In the genomic region with DNA sequence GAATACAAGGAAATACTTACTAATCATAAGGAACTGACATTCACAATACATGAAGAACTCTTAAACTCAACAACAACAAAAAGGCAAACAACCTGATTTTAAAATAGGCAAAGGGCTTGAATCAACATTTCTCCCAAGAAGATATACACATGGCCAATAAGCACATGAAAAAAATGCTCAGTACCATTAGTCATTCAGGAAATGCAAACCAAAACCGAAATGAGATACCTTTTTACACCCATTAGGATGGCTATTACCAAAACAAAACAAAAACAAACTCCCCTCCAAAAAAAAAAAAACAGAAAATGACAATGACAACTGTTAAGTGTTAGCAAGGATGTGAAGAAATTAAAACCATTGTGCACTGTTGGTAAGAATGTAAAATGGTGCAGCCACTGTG, we compare ENCODE assay signal across 13 cellular contexts.
A peak's percentile ranks its signal among the peaks of the same experiment; 100 is the strongest.
DNase-seq lines count a peak whose midpoint lies in the region; ATAC-seq, FAIRE-seq and TF ChIP-seq lines count a peak whose summit lies in the region.
"Had no signal": no experiment of that assay in that cellular context is flagged by ENCODE, and none has a peak within 500 bp of the region (broad histone marks: within the 10 kb centered on the region; RNA-seq: fewer than 3 reads in every experiment).

No MANE protein-coding gene starts in this region.

- CTCF ChIA-PET in GM12878 (lab: Yijun Ruan, JAX) = no interaction called here

- H3K4ac ChIP-seq in mesendoderm (ENCODE audit: low read depth, low read length) = no peak overlapping the region

- intact Hi-C loops in GM12878 (cut with micrococcal nuclease; ENCODE audit: unreplicated experiment) = loop anchor here (10.0 kb wide), 1 partner anchor 156 kb away; no protein-coding TSS in a partner anchor

- H3K4me1 Mint-ChIP-seq in immature natural killer cell = peaks cover 0 to 2% of the 10 kb centered on the region in 2 donors
- H3K4me1 Mint-ChIP-seq: CD4-positive, CD25-positive, alpha-beta regulatory T cell had no signal

- SMC1A ChIA-PET in GM12878 (lab: Charles Lee; ENCODE audit: uncharacterized antibody, unreplicated experiment) = interaction anchor here (1.3 kb wide), 2 partner anchors 60 to 105 kb away, joined by 4 to 7 read pairs; no protein-coding TSS in a partner anchor

- H3K27ac ChIP-seq in GM12878 (ENCODE audit: control insufficient read depth, insufficient read depth) (no peak overlapping the region), mesendoderm (ENCODE audit: low read depth, low read length) (no peak overlapping the region)

- RAD21 ChIA-PET in GM12878 (lab: Charles Lee; ENCODE audit: unreplicated experiment) = interaction anchor here (0.9 kb wide), 1 partner anchor 163 kb away, joined by 3 read pairs; no protein-coding TSS in a partner anchor

- no peaks in the 10 kb centered on the region for H3K36me3 Mint-ChIP-seq in immature natural killer cell
- H3K36me3 Mint-ChIP-seq: CD4-positive, CD25-positive, alpha-beta regulatory T cell had no signal

- no peak overlapping the region for H3K27ac Mint-ChIP-seq in immature natural killer cell
- H3K27ac Mint-ChIP-seq: CD4-positive, CD25-positive, alpha-beta regulatory T cell; T-helper 2 cell treated with Interferon-gamma antibody and Interleukin-4, amounts not matched to agents 5 μg/mL and 100 μg/mL, for 36 hours had no signal

- peaks cover 0 to 2% (median 0%) of the 10 kb centered on the region in 3 donors for H3K27me3 Mint-ChIP-seq in immature natural killer cell (ENCODE audit: low read depth in 3 of 3)
- H3K27me3 Mint-ChIP-seq: CD4-positive, CD25-positive, alpha-beta regulatory T cell had no signal

- no peak overlapping the region for H3K56ac ChIP-seq in mesendoderm (ENCODE audit: low read length)

- DNase-seq in GM12878 (ENCODE audit: low read depth, low spot score) = peak; percentile 34
- no peak for DNase-seq in immature natural killer cell
- no peak for DNase-seq in cerebellar cortex (ENCODE audit: low spot score)
- DNase-seq in mesendoderm = no peak
- no peak for DNase-seq in SK-N-DZ (ENCODE audit: low spot score)
- DNase-seq: CD4-positive, CD25-positive, alpha-beta regulatory T cell; central memory CD4-positive, alpha-beta T cell; NCI-H748 treated with DMSO at 0.1 percent for 48 hours had no signal

- H3K4me1 ChIP-seq in GM12878 (ENCODE audit: control insufficient read depth, insufficient read depth, low read length) = no peaks in the 10 kb centered on the region; the same call in 1 of the 2 replicates
- H3K4me1 ChIP-seq in mesendoderm (ENCODE audit: control insufficient read depth, low read depth, low read length) = no peaks in the 10 kb centered on the region

- H4K5ac ChIP-seq in mesendoderm (ENCODE audit: low read length) = no peak overlapping the region

- BruUV-seq in GM12878 (replicated peaks; lab: Mats Ljungman, UMichigan) = no TSS peak

- no peak overlapping the region for H2BK15ac ChIP-seq in mesendoderm (replicated peaks; ENCODE audit: low read depth)

- H3K9me3 ChIP-seq in GM12878 (replicated peaks; ENCODE audit: control insufficient read depth, insufficient read depth, low read length) = no peaks in the 10 kb centered on the region

- H2BK120ac ChIP-seq in mesendoderm (ENCODE audit: low read depth, low read length) = no peak overlapping the region

- H3K4me2 ChIP-seq in GM12878 (ENCODE audit: control insufficient read depth, insufficient read depth) (no peak overlapping the region), mesendoderm (ENCODE audit: low read length) (no peak overlapping the region)

- H3K27me3 ChIP-seq in GM12878 (replicated peaks in 1 of 2; ENCODE audit: control insufficient read depth in 2 of 2, insufficient read depth in 2 of 2, low read length in 1 of 2) = no peaks in the 10 kb centered on the region
- no peaks in the 10 kb centered on the region for H3K27me3 ChIP-seq in mesendoderm (ENCODE audit: insufficient read depth, low read length, poor library complexity)

- no peak overlapping the region for H3K4me3 ChIP-seq in GM12878
- no peak overlapping the region for H3K4me3 ChIP-seq in mesendoderm (ENCODE audit: low read length)

- no peak overlapping the region for H3K18ac ChIP-seq in mesendoderm (ENCODE audit: low read length)

- H4K20me1 ChIP-seq in GM12878 (ENCODE audit: control insufficient read depth, insufficient read depth) = no peaks in the 10 kb centered on the region

- 0% methylated on average over 1 of the region's 1 CpG for WGBS in GM12878 (ENCODE audit: insufficient coverage, insufficient replicate concordance, low lambda C conversion rate, missing lambda C conversion rate)
- WGBS in mesendoderm (ENCODE audit: extremely low coverage, insufficient coverage, low lambda C conversion rate) = no CpG with 5 or more reads among the region's 1 CpG

- no peak for FAIRE-seq in GM12878 (lab: Jason Lieb, UNC)
- FAIRE-seq: GM18507 had no signal

- H3K79me1 ChIP-seq in mesendoderm (ENCODE audit: low read length) = no peaks in the 10 kb centered on the region

- no peak for TF ChIP-seq RAD21 in GM12878 (IDR thresholded peaks at IDR 0.05; ENCODE audit: insufficient read depth, low read depth, low read length)

- H2AFZ ChIP-seq in GM12878 (ENCODE audit: control insufficient read depth, low read depth, low read length) = peak overlapping the region; percentile 15; the same call in 1 of the 2 replicates

- no peak for TF ChIP-seq EP300 in GM12878 (IDR thresholded peaks at IDR 0.05; ENCODE audit: borderline replicate concordance in 1 of 2, control insufficient read depth in 1 of 2, low read depth in 2 of 2, low read length in 2 of 2)

- in situ Hi-C loops in GM12878 (cut with MboI) = no loop called here

- TF ChIP-seq POLR2A in GM12878 (IDR thresholded peaks at IDR 0.05; ENCODE audit: low read depth, low read length) = no peak

- ATAC-seq in GM18519 (IDR thresholded peaks at IDR 0.05; ENCODE audit: low FRiP score, unreplicated experiment) (peak; percentile 90), GM21529 (IDR thresholded peaks at IDR 0.05; ENCODE audit: unreplicated experiment) (peak; percentile 89), HG03139 (IDR thresholded peaks at IDR 0.05; ENCODE audit: unreplicated experiment) (peak; percentile 72), GM12878 (peak; percentile 91)

- H3K9ac ChIP-seq in GM12878 (ENCODE audit: control insufficient read depth, insufficient read depth, low read length) (no peak overlapping the region), mesendoderm (ENCODE audit: low read length) (no peak overlapping the region)

- no peak for TF ChIP-seq CTCF in GM12878 (IDR thresholded peaks at IDR 0.05 in 2 of 3, conservative IDR thresholded peaks at IDR 0.05 in 1 of 3; ENCODE audit: control insufficient read depth in 2 of 3, extremely low read depth in 1 of 3, insufficient read depth in 1 of 3, low read depth in 3 of 3, low read length in 3 of 3)

- POLR2A ChIA-PET in GM12878 (lab: Charles Lee) = no interaction called here

- H2BK5ac ChIP-seq in mesendoderm (ENCODE audit: low read length) = no peak overlapping the region

- no peak overlapping the region for H3K4me3 Mint-ChIP-seq in immature natural killer cell
- H3K4me3 Mint-ChIP-seq: CD4-positive, CD25-positive, alpha-beta regulatory T cell; T-helper 2 cell treated with Interferon-gamma antibody and Interleukin-4, amounts not matched to agents 5 μg/mL and 100 μg/mL, for 36 hours had no signal

- H3K79me2 ChIP-seq in GM12878 (ENCODE audit: control insufficient read depth, insufficient read depth, low read length) (no peaks in the 10 kb centered on the region), mesendoderm (ENCODE audit: control insufficient read depth, insufficient read depth, low read length) (no peaks in the 10 kb centered on the region)

- no peak overlapping the region for H2AK5ac ChIP-seq in mesendoderm (ENCODE audit: low read length)

- H4K8ac ChIP-seq in mesendoderm (ENCODE audit: low read depth, low read length) = no peak overlapping the region

- no peak overlapping the region for H3K23ac ChIP-seq in mesendoderm (ENCODE audit: low read length)

- no peaks in the 10 kb centered on the region for H3K36me3 ChIP-seq in GM12878 (ENCODE audit: control insufficient read depth in 2 of 2, insufficient read depth in 2 of 2, low read length in 1 of 2)
- H3K36me3 ChIP-seq in mesendoderm (ENCODE audit: control insufficient read depth, insufficient read depth, low read length) = no peaks in the 10 kb centered on the region

- H3K9me3 Mint-ChIP-seq in immature natural killer cell = peaks cover 0 to 4% (median 2%) of the 10 kb centered on the region in 6 donors
- H3K9me3 Mint-ChIP-seq: T-helper 2 cell treated with Interferon-gamma antibody and Interleukin-4, amounts not matched to agents 5 μg/mL and 100 μg/mL, for 36 hours had no signal

TF ChIP-seq in GM12878, 131 proteins besides CTCF, POLR2A, EP300 and RAD21 (continues in another document):
- peak; percentile 40 for TF ChIP-seq JUNB (IDR thresholded peaks at IDR 0.05)
- no peak for TF ChIP-seq IKZF1 (conservative IDR thresholded peaks at IDR 0.05)
- TF ChIP-seq RUNX3 (IDR thresholded peaks at IDR 0.05; ENCODE audit: low read length) = peak; percentile 22; the same call in 1 of the 2 replicates
- no peak for TF ChIP-seq MEF2B (IDR thresholded peaks at IDR 0.05; ENCODE audit: partially characterized antibody, poor library complexity, severe bottlenecking)
- TF ChIP-seq, protein P1, sequence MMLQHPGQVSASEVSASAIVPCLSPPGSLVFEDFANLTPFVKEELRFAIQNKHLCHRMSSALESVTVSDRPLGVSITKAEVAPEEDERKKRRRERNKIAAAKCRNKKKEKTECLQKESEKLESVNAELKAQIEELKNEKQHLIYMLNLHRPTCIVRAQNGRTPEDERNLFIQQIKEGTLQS (IDR thresholded peaks at IDR 0.05; ENCODE audit: borderline replicate concordance, extremely low read depth, low read depth, low read length) = no peak
- TF ChIP-seq TCF3 (IDR thresholded peaks at IDR 0.05; ENCODE audit: borderline replicate concordance, insufficient read depth, low read depth, low read length) = no peak
- no peak for TF ChIP-seq RBBP5 (conservative IDR thresholded peaks at IDR 0.05)
- TF ChIP-seq ZNF384 (IDR thresholded peaks at IDR 0.05; ENCODE audit: borderline replicate concordance, low read depth, low read length) = peak; percentile 91
- TF ChIP-seq, protein P2, sequence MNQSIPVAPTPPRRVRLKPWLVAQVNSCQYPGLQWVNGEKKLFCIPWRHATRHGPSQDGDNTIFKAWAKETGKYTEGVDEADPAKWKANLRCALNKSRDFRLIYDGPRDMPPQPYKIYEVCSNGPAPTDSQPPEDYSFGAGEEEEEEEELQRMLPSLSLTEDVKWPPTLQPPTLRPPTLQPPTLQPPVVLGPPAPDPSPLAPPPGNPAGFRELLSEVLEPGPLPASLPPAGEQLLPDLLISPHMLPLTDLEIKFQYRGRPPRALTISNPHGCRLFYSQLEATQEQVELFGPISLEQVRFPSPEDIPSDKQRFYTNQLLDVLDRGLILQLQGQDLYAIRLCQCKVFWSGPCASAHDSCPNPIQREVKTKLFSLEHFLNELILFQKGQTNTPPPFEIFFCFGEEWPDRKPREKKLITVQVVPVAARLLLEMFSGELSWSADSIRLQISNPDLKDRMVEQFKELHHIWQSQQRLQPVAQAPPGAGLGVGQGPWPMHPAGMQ (IDR thresholded peaks at IDR 0.05; ENCODE audit: borderline replicate concordance) = no peak
- TF ChIP-seq NFXL1 (IDR thresholded peaks at IDR 0.05; ENCODE audit: borderline replicate concordance) = no peak
